Comparison of ENCODE assay signal across 9 cellular contexts in the genomic region with DNA sequence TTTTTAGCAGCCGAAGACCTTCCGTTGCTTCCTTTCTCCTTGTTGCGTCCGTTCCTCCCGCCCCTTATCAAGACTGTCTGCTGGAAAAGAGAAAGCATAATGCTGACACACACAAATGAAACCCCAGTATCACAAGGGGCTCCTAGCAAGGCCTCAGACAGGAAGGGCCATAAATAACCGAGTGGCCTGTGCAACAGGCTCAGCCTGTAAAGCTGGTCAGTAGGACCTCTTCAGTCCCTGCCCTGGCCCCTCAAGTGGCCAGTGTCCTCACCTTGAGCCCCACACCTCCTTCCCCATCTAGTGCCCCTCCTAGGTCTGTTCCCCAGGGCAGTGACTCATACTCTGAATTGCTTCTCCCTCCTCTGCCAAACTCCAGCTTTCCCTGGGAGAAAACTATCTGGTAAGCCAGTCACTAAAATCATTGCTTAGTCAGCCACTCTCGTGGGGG.
DNase-seq lines count a peak whose midpoint lies in the region; ATAC-seq and TF ChIP-seq lines count a peak whose summit lies in the region.
"Had no signal": no experiment of that assay in that cellular context is flagged by ENCODE, and none has a peak within 500 bp of the region (broad histone marks: within the 10 kb centered on the region; RNA-seq: fewer than 3 reads in every experiment).

No MANE protein-coding gene starts in this region.

- H3K79me1 ChIP-seq in mesendoderm (ENCODE audit: low read length): no peaks in the 10 kb centered on the region

- H3K23ac ChIP-seq in mesendoderm (ENCODE audit: low read length): no peak overlapping the region

- H3K18ac ChIP-seq in mesendoderm (ENCODE audit: low read length): no peak overlapping the region

- H4K8ac ChIP-seq in mesendoderm (ENCODE audit: low read depth, low read length): no peak overlapping the region

- H2BK5ac ChIP-seq in mesendoderm (ENCODE audit: low read length): no peak overlapping the region

- TF ChIP-seq CTCF in colonic mucosa (IDR thresholded peaks at IDR 0.05) (no peak), vagina (IDR thresholded peaks at IDR 0.05) (no peak)

- H3K9ac ChIP-seq in colonic mucosa (ENCODE audit: low read depth in 2 of 2, low read length in 2 of 2) (no peak overlapping the region), mesendoderm (ENCODE audit: low read length) (no peak overlapping the region)

- no peaks in the 10 kb centered on the region for H3K9me3 ChIP-seq in colonic mucosa
- no peaks in the 10 kb centered on the region for H3K9me3 ChIP-seq in vagina

- H3K4ac ChIP-seq in mesendoderm (ENCODE audit: low read depth, low read length): no peak overlapping the region

- H3K4me3 ChIP-seq in colonic mucosa (no peak overlapping the region), mesendoderm (ENCODE audit: low read length) (no peak overlapping the region), vagina (no peak overlapping the region)

- no peak for TF ChIP-seq POLR2A in vagina (IDR thresholded peaks at IDR 0.05)

- no peak overlapping the region for H3K27ac ChIP-seq in colonic mucosa
- H3K27ac ChIP-seq in mesendoderm (ENCODE audit: low read depth, low read length): no peak overlapping the region
- peak overlapping the region; percentile 15 for H3K27ac ChIP-seq in vagina

- H2BK15ac ChIP-seq in mesendoderm (replicated peaks; ENCODE audit: low read depth): no peak overlapping the region

- no peaks in the 10 kb centered on the region for H3K4me1 ChIP-seq in colonic mucosa
- H3K4me1 ChIP-seq in mesendoderm (ENCODE audit: control insufficient read depth, low read depth, low read length): no peaks in the 10 kb centered on the region
- H3K4me1 ChIP-seq in vagina: peaks cover 17% of the 10 kb centered on the region

- no peaks in the 10 kb centered on the region for H3K79me2 ChIP-seq in mesendoderm (ENCODE audit: control insufficient read depth, insufficient read depth, low read length)

- no peak overlapping the region for H2AK5ac ChIP-seq in mesendoderm (ENCODE audit: low read length)

- H3K56ac ChIP-seq in mesendoderm (ENCODE audit: low read length): no peak overlapping the region

- no peak overlapping the region for H4K5ac ChIP-seq in mesendoderm (ENCODE audit: low read length)

- intact Hi-C loops in colonic mucosa (cut with DNase I) (no loop called here), vagina (cut with DNase I) (loop anchor here (5.0 kb wide), 1 partner anchor 187 kb away; no protein-coding TSS in a partner anchor)

- H3K36me3 ChIP-seq in colonic mucosa (no peaks in the 10 kb centered on the region), mesendoderm (ENCODE audit: control insufficient read depth, insufficient read depth, low read length) (no peaks in the 10 kb centered on the region), vagina (no peaks in the 10 kb centered on the region)

- WGBS in mesendoderm (ENCODE audit: extremely low coverage, insufficient coverage, low lambda C conversion rate): no CpG with 5 or more reads among the region's 7 CpGs

- no peak for ATAC-seq in GM18858 (IDR thresholded peaks at IDR 0.05; ENCODE audit: unreplicated experiment)
- ATAC-seq: natural killer cell had no signal

- H3K4me2 ChIP-seq in mesendoderm (ENCODE audit: low read length): no peak overlapping the region

- H2BK120ac ChIP-seq in mesendoderm (ENCODE audit: low read depth, low read length): no peak overlapping the region

- no peaks in the 10 kb centered on the region for H3K27me3 ChIP-seq in colonic mucosa
- no peaks in the 10 kb centered on the region for H3K27me3 ChIP-seq in mesendoderm (ENCODE audit: insufficient read depth, low read length, poor library complexity)
- no peaks in the 10 kb centered on the region for H3K27me3 ChIP-seq in vagina

- peak; percentile 71 for DNase-seq in DMS53 (lab: John Stamatoyannopoulos, UW)
- no peak for DNase-seq in DMS53 treated with DMSO at 0.1 percent for 48 hours (lab: John Stamatoyannopoulos, UW; ENCODE audit: unreplicated experiment)
- DNase-seq in colonic mucosa: peak; percentile 24
- DNase-seq in mesendoderm: peak; percentile 62
- no peak for DNase-seq in vagina (ENCODE audit: extremely low spot score in 2 of 2)
- DNase-seq in iPS-NIHi11 (ENCODE audit: low spot score): no peak
- no peak for DNase-seq in NCI-H2227 (lab: John Stamatoyannopoulos, UW; ENCODE audit: unreplicated experiment)
- DNase-seq: natural killer cell had no signal

Comparison
In these comparisons a context has a peak if more than half of its experiments do, and no peak if none do; other contexts are left out.
1. DNase-seq: peak in DMS53 (single experiment), colonic mucosa (single experiment) and mesendoderm (single experiment); none in DMS53 treated with DMSO at 0.1 percent for 48 hours (single experiment), vagina (0 of 2), iPS-NIHi11 (single experiment) and NCI-H2227 (single experiment).